8 cellular contexts compared by ENCODE assay signal in genomic region chr1:201042663-201043461, GRCh38. TPM values are rescaled to one million over a fixed set of nuclear protein-coding genes. Genes with fewer than 3 reads are reported as not detected.
DNase-seq lines count a peak whose midpoint lies in the region; ATAC-seq, FAIRE-seq and TF ChIP-seq lines count a peak whose summit lies in the region.

No MANE protein-coding gene starts in this region.

- peak; percentile 94 to 96 for TF ChIP-seq RAD21 in A549 (conservative IDR thresholded peaks at IDR 0.05 in 1 of 2, IDR thresholded peaks at IDR 0.05 in 1 of 2)

- TF ChIP-seq EP300 in A549 (IDR thresholded peaks at IDR 0.05), result no peak

- intact Hi-C loops in naive thymus-derived CD4-positive, alpha-beta T cell (cut with micrococcal nuclease), result loop anchor here (1.0 to 5.0 kb wide), 10 partner anchors 18 to 422 kb away; partner anchors contain the start of genes INAVA (in 1 of the 2) and KIF21B (in 1 of the 2)

- DNase-seq in A549 (ENCODE audit: low read depth in 1 of 2, low spot score in 1 of 2), result peak; percentile 67 to 78
- DNase-seq in HK-2 (ENCODE audit: unreplicated experiment), result peak; percentile 60
- DNase-seq in NOMO-1 treated with DMSO at 0.1 percent for 48 hours (lab: John Stamatoyannopoulos, UW; ENCODE audit: unreplicated experiment), result peak; percentile 80
- DNase-seq in activated CD8-positive, alpha-beta memory T cell treated with anti-CD3 and anti-CD28 coated beads, Interleukin-2, amount 50 U/mL, for 1 hour (ENCODE audit: extremely low read depth), result peak; percentile 45
- DNase-seq in epithelial cell of esophagus (ENCODE audit: low read depth), result peak; percentile 77
- peak; percentile 54 to 80 (median 69) for DNase-seq in naive thymus-derived CD4-positive, alpha-beta T cell
- DNase-seq in stimulated activated naive CD8-positive, alpha-beta T cell treated with anti-CD3 and anti-CD28 coated beads, Interleukin-15, amount 100 ng/mL, for 72 hours, result peak; percentile 62 to 69

- CTCF ChIA-PET in A549 (lab: Yijun Ruan, JAX), result interaction anchor here (0.6 to 9.0 kb wide), 31 partner anchors 8 to 485 kb away, joined by 3 to 94 read pairs (median 4); partner anchors contain the start of genes CACNA1S and KIF21B
- CTCF ChIA-PET in naive thymus-derived CD4-positive, alpha-beta T cell (lab: Charles Lee), result interaction anchor here (0.7 to 15.4 kb wide), 13 partner anchors 9 to 207 kb away, joined by 3 to 259 read pairs (median 5); no protein-coding TSS in a partner anchor

- H3K4me1 ChIP-seq in A549, result 0 out of 3 replicates have a peak, but pooled peaks cover 3% of the 10 kb centered on the region
- peaks cover 0 to 3% of the 10 kb centered on the region in 2 donors for H3K4me1 ChIP-seq in naive thymus-derived CD4-positive, alpha-beta T cell (ENCODE audit: control insufficient read depth in 2 of 2, insufficient read depth in 2 of 2, low read length in 2 of 2)

- H3K4me2 ChIP-seq in A549, result peak overlapping the region; percentile 33; the same call in 2 of the 3 replicates

- H3K36me3 ChIP-seq in naive thymus-derived CD4-positive, alpha-beta T cell (ENCODE audit: control insufficient read depth in 2 of 3, insufficient read depth in 3 of 3, low read length in 3 of 3), result no peaks in the 10 kb centered on the region

- no peak for TF ChIP-seq POLR2A in A549 (IDR thresholded peaks at IDR 0.05; ENCODE audit: low read length)

- H3K4me1 Mint-ChIP-seq in naive thymus-derived CD4-positive, alpha-beta T cell, result peaks cover 0 to 5% (median 3%) of the 10 kb centered on the region in 7 donors
- no peaks in the 10 kb centered on the region for H3K4me1 Mint-ChIP-seq in stimulated activated naive CD8-positive, alpha-beta T cell treated with anti-CD3 and anti-CD28 coated beads, Interleukin-15, amount 100 ng/mL, for 72 hours

- peak overlapping the region in 4 of 9 donors; percentile 6 to 39 (median 22) for H3K27ac Mint-ChIP-seq in naive thymus-derived CD4-positive, alpha-beta T cell
- peak overlapping the region; percentile 53 to 74 for H3K27ac Mint-ChIP-seq in stimulated activated naive CD8-positive, alpha-beta T cell treated with anti-CD3 and anti-CD28 coated beads, Interleukin-15, amount 100 ng/mL, for 72 hours

- no peaks in the 10 kb centered on the region for H3K9me3 ChIP-seq in A549
- H3K9me3 ChIP-seq in naive thymus-derived CD4-positive, alpha-beta T cell (ENCODE audit: control insufficient read depth in 2 of 3, low read length in 3 of 3), result no peaks in the 10 kb centered on the region

- H3K4me3 Mint-ChIP-seq in naive thymus-derived CD4-positive, alpha-beta T cell, result peak overlapping the region in 2 of 10 donors; percentile 18 to 35
- no peak overlapping the region for H3K4me3 Mint-ChIP-seq in stimulated activated naive CD8-positive, alpha-beta T cell treated with anti-CD3 and anti-CD28 coated beads, Interleukin-15, amount 100 ng/mL, for 72 hours

- WGBS in A549 (ENCODE audit: missing lambda C conversion rate), result 36% methylated on average over 14 of the region's 14 CpGs

- POLR2A ChIA-PET in A549 (lab: Yijun Ruan, JAX), result interaction anchor here (1.0 kb wide), 1 partner anchor 373 kb away, joined by 3 read pairs; the partner anchor contains the start of gene DDX59
- POLR2A ChIA-PET in naive thymus-derived CD4-positive, alpha-beta T cell (lab: Charles Lee), result interaction anchor here (0.6 to 1.0 kb wide), 4 partner anchors 63 to 71 kb away, joined by 3 read pairs; no protein-coding TSS in a partner anchor

- H3K27me3 Mint-ChIP-seq in naive thymus-derived CD4-positive, alpha-beta T cell, result peaks cover 0 to 16% (median 0%) of the 10 kb centered on the region in 5 donors
- H3K27me3 Mint-ChIP-seq in stimulated activated naive CD8-positive, alpha-beta T cell treated with anti-CD3 and anti-CD28 coated beads, Interleukin-15, amount 100 ng/mL, for 72 hours, result peaks cover 16% of the 10 kb centered on the region

- peak; percentile 91 for TF ChIP-seq CTCF in A549 (IDR thresholded peaks at IDR 0.05)
- TF ChIP-seq CTCF in epithelial cell of esophagus (IDR thresholded peaks at IDR 0.05; ENCODE audit: insufficient read depth, low read depth, low read length, missing control alignments), result peak; percentile 92

- ATAC-seq in A549 (peak; percentile 85 to 94), GM18498 (IDR thresholded peaks at IDR 0.05; ENCODE audit: unreplicated experiment) (peak; percentile 83)
- peak; percentile 91 for ATAC-seq in naive thymus-derived CD4-positive, alpha-beta T cell
- peak; percentile 93 for ATAC-seq in stimulated activated naive CD8-positive, alpha-beta T cell treated with anti-CD3 and anti-CD28 coated beads, Interleukin-15, amount 100 ng/mL, for 72 hours

- FAIRE-seq in A549 (lab: Jason Lieb, UNC), result peak; percentile 56

- no peaks in the 10 kb centered on the region for H3K36me3 Mint-ChIP-seq in naive thymus-derived CD4-positive, alpha-beta T cell

- H3K4me3 ChIP-seq in A549, result no peak overlapping the region
- H3K4me3 ChIP-seq in epithelial cell of esophagus (ENCODE audit: low read length), result no peak overlapping the region
- H3K4me3 ChIP-seq in naive thymus-derived CD4-positive, alpha-beta T cell (ENCODE audit: low read length), result no peak overlapping the region

- no peaks in the 10 kb centered on the region for H3K27me3 ChIP-seq in naive thymus-derived CD4-positive, alpha-beta T cell (ENCODE audit: control insufficient read depth in 2 of 2, insufficient read depth in 2 of 2, low read length in 2 of 2)

- no peaks in the 10 kb centered on the region for H3K9me3 Mint-ChIP-seq in naive thymus-derived CD4-positive, alpha-beta T cell
- H3K9me3 Mint-ChIP-seq in stimulated activated naive CD8-positive, alpha-beta T cell treated with anti-CD3 and anti-CD28 coated beads, Interleukin-15, amount 100 ng/mL, for 72 hours, result no peaks in the 10 kb centered on the region

- peak overlapping the region in 1 of 2 experiments; percentile 27; a peak in 3 of 6 replicates for H3K27ac ChIP-seq in A549
- no peak overlapping the region for H3K27ac ChIP-seq in naive thymus-derived CD4-positive, alpha-beta T cell (ENCODE audit: low read depth, low read length)

TF ChIP-seq in A549, 52 proteins besides CTCF, POLR2A, EP300 and RAD21:
- TF ChIP-seq ZSCAN20 (CRISPR knock-in tag; IDR thresholded peaks at IDR 0.05), result no peak
- TF ChIP-seq ATOH8 (CRISPR knock-in tag; IDR thresholded peaks at IDR 0.05; ENCODE audit: low read depth), result no peak
- TF ChIP-seq SMC3 (IDR thresholded peaks at IDR 0.05), result peak; percentile 93
- TF ChIP-seq CBX8 (IDR thresholded peaks at IDR 0.05), result no peak
- no peak for TF ChIP-seq FOXS1 (CRISPR knock-in tag; IDR thresholded peaks at IDR 0.05)
- TF ChIP-seq CEBPB (IDR thresholded peaks at IDR 0.05), result peak in 1 of 2 experiments; percentile 67; a peak in 3 of 4 replicates
- TF ChIP-seq RFX5 (IDR thresholded peaks at IDR 0.05), result peak; percentile 84

RNA-seq across cellular contexts. Expression of gene KIF21B, which starts 19.3 kb away (rescaled TPM):
- polyA plus RNA-seq in A549 (2011; rRNA removed), result 3.6 and 3.8 TPM in 2 replicates
- 2.7 and 3.6 TPM in 2 replicates for polyA plus RNA-seq in A549 (2012; cell fraction: cytosol; rRNA removed)
- 10.1 and 11.6 TPM in 2 replicates for polyA plus RNA-seq in A549 (2012; cell fraction: nucleus; rRNA removed)
- 1.3 to 1.5 TPM (median 1.4 TPM) in 3 replicates for polyA plus RNA-seq in A549 (2017; fragmentation: RNase III; extraction: RNeasy Plus Mini Kit Qiagen cat#74134 plus additional on column Dnase treatment)
- 5.2 and 7.1 TPM in 2 replicates for polyA minus RNA-seq in A549 (2011; rRNA and poly(A)+ RNA removed)
- total RNA-seq in naive thymus-derived CD4-positive, alpha-beta T cell, result 10 to 100 TPM; 68.3 to 97.6 (median 73.4) TPM
- 1 to 10 TPM; 3.0 to 8.1 TPM for polyA plus RNA-seq in naive thymus-derived CD4-positive, alpha-beta T cell
